1 cellular context compared by ENCODE assay signal in genomic region chr22:37933711-37934376, GRCh38.
TF ChIP-seq lines count a peak whose summit lies in the region.

No MANE protein-coding gene starts in this region.

TF ChIP-seq in HEK293, 187 proteins besides CTCF, POLR2A, EP300 and RAD21 (continued from another document and continues in another):
- no peak for TF ChIP-seq ZBTB11 (tag by site-specific recombination; conservative IDR thresholded peaks at IDR 0.05; ENCODE audit: low read depth)
- no peak for TF ChIP-seq ZBTB20 (tag by site-specific recombination; IDR thresholded peaks at IDR 0.05)
- TF ChIP-seq ZNF140 (tag by site-specific recombination; IDR thresholded peaks at IDR 0.05), result no peak
- no peak for TF ChIP-seq ZNF121 (tag by site-specific recombination; IDR thresholded peaks at IDR 0.05)
- no peak for TF ChIP-seq ZNF292 (tag by site-specific recombination; IDR thresholded peaks at IDR 0.05; ENCODE audit: borderline replicate concordance, low read depth)
- TF ChIP-seq ZNF777 (tag by site-specific recombination; IDR thresholded peaks at IDR 0.05; ENCODE audit: borderline replicate concordance), result no peak
- TF ChIP-seq ZNF416 (tag by site-specific recombination; IDR thresholded peaks at IDR 0.05), result no peak
- no peak for TF ChIP-seq ZNF157 (tag by site-specific recombination; IDR thresholded peaks at IDR 0.05)
- no peak for TF ChIP-seq EGR2 (tag by site-specific recombination; IDR thresholded peaks at IDR 0.05; ENCODE audit: low read depth)
- no peak for TF ChIP-seq ZNF596 (tag by site-specific recombination; IDR thresholded peaks at IDR 0.05)
- no peak for TF ChIP-seq ZNF16 (tag by site-specific recombination; IDR thresholded peaks at IDR 0.05; ENCODE audit: low read depth)
- 0 out of 2 replicates have a peak, but pooled peaks have one; percentile 75 for TF ChIP-seq ZNF701 (tag by site-specific recombination; IDR thresholded peaks at IDR 0.05)
- TF ChIP-seq SP2 (tag by site-specific recombination; IDR thresholded peaks at IDR 0.05), result no peak
- no peak for TF ChIP-seq HOXC10 (CRISPR knock-in tag; IDR thresholded peaks at IDR 0.05)
- TF ChIP-seq ZFP3 (tag by site-specific recombination; IDR thresholded peaks at IDR 0.05; ENCODE audit: low read depth), result no peak
- peak; percentile 75; the same call in 1 of the 2 replicates for TF ChIP-seq ZNF184 (tag by site-specific recombination; IDR thresholded peaks at IDR 0.05)
- no peak for TF ChIP-seq ZNF202 (tag by site-specific recombination; IDR thresholded peaks at IDR 0.05; ENCODE audit: borderline replicate concordance)
- TF ChIP-seq ZFP69B (tag by site-specific recombination; IDR thresholded peaks at IDR 0.05), result 0 out of 2 replicates have a peak, but pooled peaks have one; percentile 35
- peak; percentile 86 for TF ChIP-seq ZBTB8A (tag by site-specific recombination; IDR thresholded peaks at IDR 0.05)
- TF ChIP-seq REST (tag by site-specific recombination; IDR thresholded peaks at IDR 0.05), result no peak
- peak; percentile 74 for TF ChIP-seq FEZF1 (tag by site-specific recombination; IDR thresholded peaks at IDR 0.05)
- TF ChIP-seq SALL2 (tag by site-specific recombination; IDR thresholded peaks at IDR 0.05; ENCODE audit: borderline replicate concordance), result no peak
- no peak for TF ChIP-seq ZBTB7A (tag by site-specific recombination; IDR thresholded peaks at IDR 0.05; ENCODE audit: low read depth)
- no peak for TF ChIP-seq AEBP2 (tag by site-specific recombination; IDR thresholded peaks at IDR 0.05; ENCODE audit: borderline replicate concordance)
- no peak for TF ChIP-seq ZNF473 (tag by site-specific recombination; IDR thresholded peaks at IDR 0.05)
- TF ChIP-seq ZBTB10 (tag by site-specific recombination; IDR thresholded peaks at IDR 0.05), result 0 out of 2 replicates have a peak, but pooled peaks have one; percentile 18
- 0 out of 2 replicates have a peak, but pooled peaks have one; percentile 50 for TF ChIP-seq ZNF639 (tag by site-specific recombination; IDR thresholded peaks at IDR 0.05)
- TF ChIP-seq ZNF544 (tag by site-specific recombination; IDR thresholded peaks at IDR 0.05), result no peak
- peak; percentile 85 for TF ChIP-seq SP7 (tag by site-specific recombination; IDR thresholded peaks at IDR 0.05)
- TF ChIP-seq ZEB2 (tag by site-specific recombination; IDR thresholded peaks at IDR 0.05), result peak; percentile 92
- no peak for TF ChIP-seq ZNF302 (tag by site-specific recombination; IDR thresholded peaks at IDR 0.05; ENCODE audit: low read depth)
- TF ChIP-seq PRDM2 (tag by site-specific recombination; IDR thresholded peaks at IDR 0.05; ENCODE audit: borderline replicate concordance), result no peak
- no peak for TF ChIP-seq ZFP37 (tag by site-specific recombination; IDR thresholded peaks at IDR 0.05)
- no peak for TF ChIP-seq ZNF621 (tag by site-specific recombination; IDR thresholded peaks at IDR 0.05)
- TF ChIP-seq ZNF175 (tag by site-specific recombination; IDR thresholded peaks at IDR 0.05), result no peak
- TF ChIP-seq ZSCAN23 (tag by site-specific recombination; IDR thresholded peaks at IDR 0.05), result 0 out of 2 replicates have a peak, but pooled peaks have one; percentile 56
- TF ChIP-seq ZNF555 (tag by site-specific recombination; conservative IDR thresholded peaks at IDR 0.05), result no peak
- peak; percentile 54; the same call in 1 of the 2 replicates for TF ChIP-seq ZNF792 (tag by site-specific recombination; IDR thresholded peaks at IDR 0.05)
- TF ChIP-seq ZNF169 (tag by site-specific recombination; IDR thresholded peaks at IDR 0.05), result no peak
- TF ChIP-seq ZNF391 (tag by site-specific recombination; IDR thresholded peaks at IDR 0.05; ENCODE audit: borderline replicate concordance, low read depth), result peak; percentile 57; the same call in 1 of the 2 replicates
- TF ChIP-seq ZFHX2 (tag by site-specific recombination; conservative IDR thresholded peaks at IDR 0.05), result no peak
- TF ChIP-seq ZNF214 (tag by site-specific recombination; IDR thresholded peaks at IDR 0.05; ENCODE audit: borderline replicate concordance), result no peak
